8 cellular contexts compared by ENCODE assay signal in genomic region chr6:113654396-113654795, GRCh38.
DNase-seq lines count a peak whose midpoint lies in the region; ATAC-seq and TF ChIP-seq lines count a peak whose summit lies in the region.

No MANE protein-coding gene starts in this region.

- DNase-seq in GM03348 (ENCODE audit: low spot score) (peak; percentile 65), adrenal gland (peak; percentile 80 to 89 (median 87)), cardiac septum (ENCODE audit: low spot score) (peak; percentile 79), renal cortical epithelial cell (ENCODE audit: low read depth) (peak; percentile 99), SKM-1 treated with dmso at 0.1 percent for 144 hours (lab: John Stamatoyannopoulos, UW; ENCODE audit: unreplicated experiment) (no peak)
- no peak for DNase-seq in activated CD4-positive, alpha-beta T cell treated with anti-CD3 and anti-CD28 coated beads for 1 hour

- H3K36me3 ChIP-seq in adrenal gland (replicated peaks in 1 of 2): no peaks in the 10 kb centered on the region

- no peak overlapping the region for H3K4me3 ChIP-seq in adrenal gland

- H3K4me1 ChIP-seq in adrenal gland (replicated peaks in 1 of 2): peaks cover 7 to 12% of the 10 kb centered on the region in 2 donors

- intact Hi-C loops in adrenal gland (cut with DNase I) (no loop called here), cardiac septum (cut with DNase I) (loop anchor here (10.0 kb wide), 1 partner anchor 90 kb away; no protein-coding TSS in a partner anchor)

- no peak for TF ChIP-seq CTCF in adrenal gland (IDR thresholded peaks at IDR 0.05)

- no peaks in the 10 kb centered on the region for H3K9me3 ChIP-seq in adrenal gland (replicated peaks in 1 of 3)

- H3K27ac ChIP-seq in adrenal gland: peak overlapping the region in 1 of 5 donors; percentile 32

- H3K27me3 ChIP-seq in adrenal gland: no peaks in the 10 kb centered on the region

- ATAC-seq in HG02981 (IDR thresholded peaks at IDR 0.05; ENCODE audit: unreplicated experiment) (no peak), GM18909 (IDR thresholded peaks at IDR 0.05; ENCODE audit: poor library complexity, unreplicated experiment) (no peak)

- no peak for TF ChIP-seq POLR2A in adrenal gland (IDR thresholded peaks at IDR 0.05)

Comparison
In these comparisons a context has a peak if more than half of its experiments do, and no peak if none do; other contexts are left out.
1. DNase-seq: peak in GM03348 (single experiment), adrenal gland (7 of 7), cardiac septum (single experiment) and renal cortical epithelial cell (single experiment); none in SKM-1 treated with dmso at 0.1 percent for 144 hours (single experiment) and activated CD4-positive, alpha-beta T cell treated with anti-CD3 and anti-CD28 coated beads for 1 hour (single experiment).